ENCODE assay signal across 7 cellular contexts in the genomic region with DNA sequence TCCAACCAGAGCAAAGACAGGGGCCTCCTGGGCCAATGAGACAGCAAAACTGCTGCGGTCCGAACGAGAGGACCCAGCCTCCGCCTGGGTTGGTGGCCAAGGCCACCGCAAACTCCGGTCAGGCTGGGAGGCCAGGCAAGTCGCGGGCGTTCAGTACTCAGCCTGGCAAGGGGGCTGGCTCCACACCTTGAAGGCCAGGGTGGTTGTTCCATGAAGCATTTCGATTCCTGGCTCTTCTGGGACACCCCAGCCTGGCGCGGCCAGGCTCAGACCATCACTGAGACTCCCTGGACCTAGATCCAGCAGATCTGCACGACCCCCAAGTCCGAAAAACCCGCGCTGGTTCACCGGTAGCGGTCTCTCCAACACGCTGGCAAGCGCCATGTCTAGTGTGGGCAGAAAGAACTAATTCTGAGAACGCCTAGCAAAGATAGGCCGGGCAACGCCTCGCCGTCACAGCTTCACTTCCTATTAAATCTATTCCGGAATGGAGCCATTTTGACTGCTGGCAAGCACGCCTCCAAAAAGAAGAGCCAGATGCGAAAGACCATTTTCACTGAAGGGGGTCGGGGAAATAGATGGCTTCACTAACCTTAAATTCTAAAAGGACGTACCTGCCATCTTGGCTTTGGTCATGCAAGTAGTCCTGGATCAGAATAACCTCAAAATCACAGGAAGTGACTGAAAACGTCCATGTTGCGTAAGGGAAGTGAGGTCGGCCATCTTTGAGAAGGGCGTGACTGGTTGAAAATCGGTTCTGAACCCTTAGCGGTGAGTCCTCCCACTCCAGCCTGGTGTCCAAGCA.
DNase-seq lines count a peak whose midpoint lies in the region; ATAC-seq and TF ChIP-seq lines count a peak whose summit lies in the region.

Gene PSMB5, minus strand, starts transcription at position 403 of the 805 bp plus-strand sequence. Its CDS starts 19 bp downstream, at position 384.

- H3K27ac ChIP-seq in layer of hippocampus (ENCODE audit: low read depth, low read length) = peak within 1 kb of the TSS; percentile 98

- TF ChIP-seq POLR2A in GM18951 (IDR thresholded peaks at IDR 0.05; ENCODE audit: extremely low read depth, insufficient read depth, insufficient read length) = peak; percentile 85

- no peaks in the 10 kb centered on the region for H3K27me3 ChIP-seq in layer of hippocampus (ENCODE audit: control insufficient read depth, insufficient read depth, low read length)

- DNase-seq in T-helper 9 cell (peak; percentile 70), cerebellar cortex (ENCODE audit: low spot score) (peak; percentile 99), NCI-H1048 (lab: John Stamatoyannopoulos, UW) (no peak)
- peak; percentile 83 to 88 for DNase-seq in stimulated activated CD4-positive, alpha-beta T cell treated with anti-CD3 and anti-CD28 coated beads, Interleukin-2, amount 100 ng/mL, for 24 hours

- ATAC-seq in HG03159 (IDR thresholded peaks at IDR 0.05; ENCODE audit: unreplicated experiment) = peak; percentile 89

- in situ Hi-C loops in GM18951 (cut with MboI; ENCODE audit: low sequenced_read_pairs, unreplicated experiment) = no loop called here
